In genomic region chr3:179449621-179450020, GRCh38 we compare ENCODE assay signal across 9 cellular contexts. TPM values are rescaled to one million over a fixed set of nuclear protein-coding genes. Genes with fewer than 3 reads are reported as not detected.
DNase-seq lines count a peak whose midpoint lies in the region; ATAC-seq and TF ChIP-seq lines count a peak whose summit lies in the region.
"Had no signal": no experiment of that assay in that cellular context is flagged by ENCODE, and none has a peak within 500 bp of the region (broad histone marks: within the 10 kb centered on the region; RNA-seq: fewer than 3 reads in every experiment).

No MANE protein-coding gene starts in this region.

- DNase-seq in activated CD4-positive, alpha-beta T cell treated with anti-CD3 and anti-CD28 coated beads, Interleukin-2, amount 10 ng/mL, durations not matched to agents 7 days and 5 days = no peak
- DNase-seq in activated CD4-positive, alpha-beta T cell treated with anti-CD3 and anti-CD28 coated beads for 1 hour = no peak
- peak; percentile 60 for DNase-seq in adipocyte (ENCODE audit: low read depth)
- DNase-seq in kidney epithelial cell (ENCODE audit: low read depth) = no peak
- no peak for DNase-seq in testis
- no peak for DNase-seq in stimulated activated CD4-positive, alpha-beta T cell treated with anti-CD3 and anti-CD28 coated beads, Interleukin-12 subunit alpha, Interleukin-12 subunit beta, amount 100 ng/mL, for 4 hours
- no peak for DNase-seq in effector CD8-positive, alpha-beta T cell (lab: John Stamatoyannopoulos, UW)
- DNase-seq: activated T-cell treated with anti-CD3 and anti-CD28 coated beads, Interleukin-2, amount 50 U/mL, for 48 hours had no signal

- H3K27ac Mint-ChIP-seq in activated CD4-positive, alpha-beta T cell treated with anti-CD3 and anti-CD28 coated beads, Interleukin-2, amount 10 ng/mL, durations not matched to agents 7 days and 5 days = no peak overlapping the region

- H3K27me3 Mint-ChIP-seq in activated CD4-positive, alpha-beta T cell treated with anti-CD3 and anti-CD28 coated beads, Interleukin-2, amount 10 ng/mL, durations not matched to agents 7 days and 5 days = peaks cover 69% of the 10 kb centered on the region

- peak overlapping the region in 1 of 2 donors; percentile 95 for H3K27ac ChIP-seq in testis

- no peaks in the 10 kb centered on the region for H3K36me3 Mint-ChIP-seq in activated CD4-positive, alpha-beta T cell treated with anti-CD3 and anti-CD28 coated beads, Interleukin-2, amount 10 ng/mL, durations not matched to agents 7 days and 5 days (ENCODE audit: low read depth)

- CTCF ChIA-PET in activated CD4-positive, alpha-beta T cell treated with anti-CD3 and anti-CD28 coated beads, Interleukin-2, amount 10 ng/mL, durations not matched to agents 7 days and 5 days (lab: Charles Lee) = interaction anchor here (1.5 kb wide), 1 partner anchor 13 kb away, joined by 3 read pairs; no protein-coding TSS in a partner anchor

- WGBS in testis, 2 donors = 36 to 46% methylated on average over 2 of the region's 2 CpGs

- H3K27me3 ChIP-seq in adipocyte (replicated peaks; ENCODE audit: control insufficient read depth, insufficient read depth, low read length) (no peaks in the 10 kb centered on the region), kidney epithelial cell (ENCODE audit: control insufficient read depth, insufficient read depth, low read length) (no peaks in the 10 kb centered on the region), testis (no peaks in the 10 kb centered on the region)

- peaks cover 19% of the 10 kb centered on the region for H3K4me1 Mint-ChIP-seq in activated CD4-positive, alpha-beta T cell treated with anti-CD3 and anti-CD28 coated beads, Interleukin-2, amount 10 ng/mL, durations not matched to agents 7 days and 5 days

- intact Hi-C loops in testis (cut with DNase I; ENCODE audit: low total_unique reads) = no loop called here

- peak overlapping the region; percentile 94 for H3K9ac ChIP-seq in adipocyte (ENCODE audit: low read length)

- no peak for ATAC-seq in GM18861 (IDR thresholded peaks at IDR 0.05; ENCODE audit: unreplicated experiment)

- no peaks in the 10 kb centered on the region for H3K9me3 Mint-ChIP-seq in activated CD4-positive, alpha-beta T cell treated with anti-CD3 and anti-CD28 coated beads, Interleukin-2, amount 10 ng/mL, durations not matched to agents 7 days and 5 days

- H3K4me3 ChIP-seq in adipocyte (ENCODE audit: low read length) (peak overlapping the region; percentile 93), kidney epithelial cell (ENCODE audit: low read depth, low read length) (peak overlapping the region; percentile 87), testis (peak overlapping the region; percentile 73 to 76)

- TF ChIP-seq POLR2A in testis (IDR thresholded peaks at IDR 0.05) = no peak

- H3K4me3 Mint-ChIP-seq in activated CD4-positive, alpha-beta T cell treated with anti-CD3 and anti-CD28 coated beads, Interleukin-2, amount 10 ng/mL, durations not matched to agents 7 days and 5 days = peak overlapping the region; percentile 83

- TF ChIP-seq CTCF in kidney epithelial cell (IDR thresholded peaks at IDR 0.05; ENCODE audit: insufficient read depth, low read length, poor library complexity, severe bottlenecking) = no peak
- no peak for TF ChIP-seq CTCF in testis (IDR thresholded peaks at IDR 0.05)

- H3K9me3 ChIP-seq in adipocyte (ENCODE audit: control insufficient read depth, low read length) (no peaks in the 10 kb centered on the region), testis (no peaks in the 10 kb centered on the region)

- POLR2A ChIA-PET in activated CD4-positive, alpha-beta T cell treated with anti-CD3 and anti-CD28 coated beads, Interleukin-2, amount 10 ng/mL, durations not matched to agents 7 days and 5 days (lab: Charles Lee) = interaction anchor here (0.6 kb wide), 1 partner anchor 17 kb away, joined by 3 read pairs; no protein-coding TSS in a partner anchor

- peaks cover 24% of the 10 kb centered on the region for H3K4me1 ChIP-seq in adipocyte (ENCODE audit: control insufficient read depth, insufficient read depth, low read length)
- H3K4me1 ChIP-seq in testis = peaks cover 11% of the 10 kb centered on the region

- no peaks in the 10 kb centered on the region for H3K36me3 ChIP-seq in adipocyte (ENCODE audit: control insufficient read depth, insufficient read depth, low read length, severe bottlenecking)
- no peaks in the 10 kb centered on the region for H3K36me3 ChIP-seq in kidney epithelial cell (ENCODE audit: control insufficient read depth, insufficient read depth, low read length)
- no peaks in the 10 kb centered on the region for H3K36me3 ChIP-seq in testis (ENCODE audit: low read depth, missing control alignments)

RNA-seq across cellular contexts. Expression of gene GNB4, which starts 1.6 kb away (rescaled TPM):
- total RNA-seq in activated CD4-positive, alpha-beta T cell treated with anti-CD3 and anti-CD28 coated beads, Interleukin-2, amount 10 ng/mL, durations not matched to agents 7 days and 5 days = 1 to 10 TPM; 6.9 to 7.4 TPM
- total RNA-seq in kidney epithelial cell = 21.1 and 26.2 TPM in 2 replicates
- total RNA-seq in testis = 1 to 10 TPM; 9.5 to 9.8 TPM
- polyA plus RNA-seq in testis (ENCODE audit: insufficient read depth, low read depth, low replicate concordance) = 8.7 TPM
